In genomic region chr12:110742718-110743570, GRCh38 we compare ENCODE assay signal across 8 cellular contexts. TPM values are rescaled to one million over a fixed set of nuclear protein-coding genes. Genes with fewer than 3 reads are reported as not detected.
A peak's percentile ranks its signal among the peaks of the same experiment; 100 is the strongest.
DNase-seq lines count a peak whose midpoint lies in the region; ATAC-seq, FAIRE-seq and TF ChIP-seq lines count a peak whose summit lies in the region.

PPP1CC (minus strand) TSS chr12:110742891; CDS start chr12:110742707, 184 bp downstream.

- no peaks in the 10 kb centered on the region for H3K27me3 ChIP-seq in DND-41 (ENCODE audit: insufficient read depth, low read length, poor library complexity)

- H4K20me1 ChIP-seq in DND-41 (ENCODE audit: insufficient read depth, low read length), result peaks cover 40% of the 10 kb centered on the region

- FAIRE-seq in H54 (lab: Jason Lieb, UNC), result no peak

- H3K9me3 ChIP-seq in DND-41 (ENCODE audit: insufficient read depth, low read length, severe bottlenecking), result no peaks in the 10 kb centered on the region

- H3K36me3 ChIP-seq in DND-41 (ENCODE audit: insufficient read depth, low read length), result peaks cover 17% of the 10 kb centered on the region

- H3K4me1 ChIP-seq in DND-41 (ENCODE audit: insufficient read depth, low read length), result peaks cover 46% of the 10 kb centered on the region

- H3K79me2 ChIP-seq in DND-41 (ENCODE audit: insufficient read depth, low read length), result peaks cover 54% of the 10 kb centered on the region

- ATAC-seq in DND-41 (ENCODE audit: insufficient read depth, low read depth), result peak; percentile 85
- peak; percentile 97 to 99 for ATAC-seq in natural killer cell treated with Interleukin-12 subunit alpha and Interleukin-12 subunit beta and Interleukin-15 and Interleukin-18, amount 100 ng/mL, for 72 hours

- DNase-seq in DND-41 (peak; percentile 96), H54 (ENCODE audit: insufficient read length, low spot score) (peak; percentile 79), M059J (ENCODE audit: low read depth) (peak; percentile 91), fibroblast of pulmonary artery (ENCODE audit: low read depth) (peak; percentile 91)
- peak; percentile 89 for DNase-seq in activated T-helper 9 cell treated with anti-CD3 and anti-CD28 coated beads, Interleukin-2, amount 50 U/mL, for 16 hours (ENCODE audit: low read depth)
- DNase-seq in natural killer cell treated with Interleukin-12 subunit alpha and Interleukin-12 subunit beta and Interleukin-15 and Interleukin-18, amount 100 ng/mL, for 72 hours (ENCODE audit: low spot score), result peak; percentile 95
- peak; percentile 91 for DNase-seq in stimulated activated naive CD4-positive, alpha-beta T cell treated with Interleukin-2 at 50 U/mL for 16 hours (lab: John Stamatoyannopoulos, UW)

- H3K4me1 Mint-ChIP-seq in natural killer cell treated with Interleukin-12 subunit alpha and Interleukin-12 subunit beta and Interleukin-15 and Interleukin-18, amount 100 ng/mL, for 72 hours (ENCODE audit: low read depth in 2 of 2), result peaks cover 43 to 45% of the 10 kb centered on the region in 2 donors

- no peaks in the 10 kb centered on the region for H3K27me3 Mint-ChIP-seq in natural killer cell treated with Interleukin-12 subunit alpha and Interleukin-12 subunit beta and Interleukin-15 and Interleukin-18, amount 100 ng/mL, for 72 hours

- TF ChIP-seq CTCF in DND-41 (IDR thresholded peaks at IDR 0.05; ENCODE audit: borderline replicate concordance, extremely low read depth, low read length, poor library complexity, severe bottlenecking) (no peak), fibroblast of pulmonary artery (IDR thresholded peaks at IDR 0.05; ENCODE audit: low read length, missing control alignments) (no peak)

- peak within 1 kb of the TSS; percentile 85 for H3K9ac ChIP-seq in DND-41 (ENCODE audit: low read depth, low read length)

- H3K36me3 Mint-ChIP-seq in natural killer cell treated with Interleukin-12 subunit alpha and Interleukin-12 subunit beta and Interleukin-15 and Interleukin-18, amount 100 ng/mL, for 72 hours, result peaks cover 11% of the 10 kb centered on the region

- peak within 1 kb of the TSS; percentile 74 for H2AFZ ChIP-seq in DND-41 (ENCODE audit: low read depth, low read length)

- peak; percentile 82 for TF ChIP-seq POLR2A in H54 (IDR thresholded peaks at IDR 0.05; ENCODE audit: low read depth, low read length)
- TF ChIP-seq POLR2A in Raji (IDR thresholded peaks at IDR 0.05; ENCODE audit: insufficient read depth, low read depth, low read length), result peak; percentile 73

- H3K4me3 ChIP-seq in DND-41 (ENCODE audit: low read depth in 1 of 2, low read length in 2 of 2) (peak within 1 kb of the TSS; percentile 61 to 64), fibroblast of pulmonary artery (replicated peaks; ENCODE audit: low read depth, low read length) (peak within 1 kb of the TSS; percentile 89)

- H3K9me3 Mint-ChIP-seq in natural killer cell treated with Interleukin-12 subunit alpha and Interleukin-12 subunit beta and Interleukin-15 and Interleukin-18, amount 100 ng/mL, for 72 hours, result no peaks in the 10 kb centered on the region

- H3K4me3 Mint-ChIP-seq in natural killer cell treated with Interleukin-12 subunit alpha and Interleukin-12 subunit beta and Interleukin-15 and Interleukin-18, amount 100 ng/mL, for 72 hours, result peak within 1 kb of the TSS; percentile 99

- peak within 1 kb of the TSS; percentile 87 to 94 for H3K27ac Mint-ChIP-seq in natural killer cell treated with Interleukin-12 subunit alpha and Interleukin-12 subunit beta and Interleukin-15 and Interleukin-18, amount 100 ng/mL, for 72 hours

- peak within 1 kb of the TSS; percentile 87 for H3K4me2 ChIP-seq in DND-41 (ENCODE audit: insufficient read depth, low read length)

- peak within 1 kb of the TSS; percentile 94 for H3K27ac ChIP-seq in DND-41 (ENCODE audit: low read length)

RNA-seq across cellular contexts. Expression of gene PPP1CC, which starts in this region (rescaled TPM):
- 107 and 130 TPM in 2 replicates for total RNA-seq in M059J (2014; rRNA removed; shearing (Covaris generic))
- 100 to 1,000 TPM; 140 to 143 TPM for total RNA-seq in natural killer cell treated with Interleukin-12 subunit alpha and Interleukin-12 subunit beta and Interleukin-15 and Interleukin-18, amount 100 ng/mL, for 72 hours

Comparison
In these comparisons a context has a peak if more than half of its experiments do, and no peak if none do; other contexts are left out.
1. Peak in every context shown above with its lines: DNase-seq, ATAC-seq, H3K4me3 ChIP-seq and H3K27ac ChIP-seq.